12 cellular contexts compared by ENCODE assay signal in genomic region chr6:39203804-39204495, GRCh38. TPM values are rescaled to one million over a fixed set of nuclear protein-coding genes. Genes with fewer than 3 reads are reported as not detected.
DNase-seq lines count a peak whose midpoint lies in the region.
"Had no signal": no experiment of that assay in that cellular context is flagged by ENCODE, and none has a peak within 500 bp of the region (broad histone marks: within the 10 kb centered on the region; RNA-seq: fewer than 3 reads in every experiment).

No MANE protein-coding gene starts in this region.

- no peak overlapping the region for H2BK12ac ChIP-seq in neuronal stem cell (ENCODE audit: low read length)
- H2BK12ac ChIP-seq in mesenchymal stem cell (ENCODE audit: low read length in 2 of 2), result no peak overlapping the region

- peak overlapping the region; percentile 69 for H3K27ac ChIP-seq in HUES64 (ENCODE audit: low read depth, low read length)
- no peak overlapping the region for H3K27ac ChIP-seq in epithelial cell of prostate
- no peak overlapping the region for H3K27ac ChIP-seq in neuronal stem cell (replicated peaks; ENCODE audit: low read length)
- H3K27ac ChIP-seq in caudate nucleus (ENCODE audit: low read depth, low read length), result no peak overlapping the region
- no peak overlapping the region for H3K27ac ChIP-seq in mesenchymal stem cell (ENCODE audit: low read length, poor library complexity, severe bottlenecking)

- H3K14ac ChIP-seq in neuronal stem cell (ENCODE audit: low read length) (no peak overlapping the region), mesenchymal stem cell (ENCODE audit: low read length in 2 of 2) (no peak overlapping the region)

- H2BK15ac ChIP-seq in neuronal stem cell (ENCODE audit: low read length), result no peak overlapping the region
- H2BK15ac ChIP-seq in mesenchymal stem cell (ENCODE audit: low read depth, poor library complexity, severe bottlenecking), result no peak overlapping the region

- H2BK5ac ChIP-seq in neuronal stem cell (ENCODE audit: low read length) (no peak overlapping the region), mesenchymal stem cell (ENCODE audit: low read depth, low read length, poor library complexity, severe bottlenecking) (no peak overlapping the region)

- H3K4me1 ChIP-seq in HUES64 (ENCODE audit: insufficient read depth, low read length) (peaks cover 37% of the 10 kb centered on the region), neuronal stem cell (ENCODE audit: control insufficient read depth in 2 of 2, insufficient read depth in 1 of 2, low read depth in 1 of 2, low read length in 2 of 2) (peaks cover 0 to 30% of the 10 kb centered on the region in 2 donors), mesenchymal stem cell (ENCODE audit: control insufficient read depth, insufficient read depth, low read depth, low read length) (no peaks in the 10 kb centered on the region)

- no peak overlapping the region for H2AFZ ChIP-seq in neuronal stem cell (ENCODE audit: low read length)
- no peak overlapping the region for H2AFZ ChIP-seq in mesenchymal stem cell (ENCODE audit: low read depth, low read length)

- H3K36me3 ChIP-seq in HUES64 (ENCODE audit: insufficient read depth, low read length), result no peaks in the 10 kb centered on the region; the same call in 1 of the 2 replicates
- no peaks in the 10 kb centered on the region for H3K36me3 ChIP-seq in neuronal stem cell (replicated peaks in 1 of 2; ENCODE audit: control insufficient read depth in 2 of 2, insufficient read depth in 2 of 2, low read length in 2 of 2)
- H3K36me3 ChIP-seq in mesenchymal stem cell (ENCODE audit: control insufficient read depth in 1 of 2, insufficient read depth in 2 of 2, low read depth in 1 of 2, low read length in 2 of 2), result no peaks in the 10 kb centered on the region

- H3K23ac ChIP-seq in neuronal stem cell (ENCODE audit: low read depth, low read length, poor library complexity) (no peak overlapping the region), mesenchymal stem cell (ENCODE audit: low read length in 2 of 2) (no peak overlapping the region)

- no peaks in the 10 kb centered on the region for H3K27me3 ChIP-seq in HUES64 (ENCODE audit: insufficient read depth, low read length)
- H3K27me3 ChIP-seq in neuronal stem cell (ENCODE audit: control insufficient read depth in 3 of 3, insufficient read depth in 3 of 3, low read depth in 1 of 3, low read length in 3 of 3), result peaks cover 0 to 15% (median 0%) of the 10 kb centered on the region in 3 experiments
- no peaks in the 10 kb centered on the region for H3K27me3 ChIP-seq in mesenchymal stem cell (ENCODE audit: control insufficient read depth in 1 of 2, insufficient read depth in 1 of 2, low read length in 2 of 2)

- H3K18ac ChIP-seq in neuronal stem cell (ENCODE audit: low read length) (peak overlapping the region; percentile 45), mesenchymal stem cell (ENCODE audit: low read depth in 1 of 2, low read length in 2 of 2) (no peak overlapping the region)

- no peak overlapping the region for H2BK120ac ChIP-seq in neuronal stem cell (ENCODE audit: low read depth, low read length)
- H2BK120ac ChIP-seq in mesenchymal stem cell (ENCODE audit: low read depth, low read length), result no peak overlapping the region

- H3K4me2 ChIP-seq in neuronal stem cell (ENCODE audit: insufficient read depth, low read length, poor library complexity, severe bottlenecking) (no peak overlapping the region), mesenchymal stem cell (ENCODE audit: low read length, poor library complexity, severe bottlenecking) (no peak overlapping the region)

- peaks cover 2% of the 10 kb centered on the region for H3K79me1 ChIP-seq in neuronal stem cell (ENCODE audit: low read depth, low read length)
- no peaks in the 10 kb centered on the region for H3K79me1 ChIP-seq in mesenchymal stem cell (replicated peaks; ENCODE audit: low read length, poor library complexity, severe bottlenecking)

- H4K8ac ChIP-seq in neuronal stem cell (ENCODE audit: low read depth, low read length) (no peak overlapping the region), mesenchymal stem cell (ENCODE audit: low read length) (no peak overlapping the region)

- H3K9me3 ChIP-seq in HUES64 (ENCODE audit: insufficient read depth, low read depth, low read length) (no peaks in the 10 kb centered on the region), neuronal stem cell (replicated peaks in 1 of 2; ENCODE audit: control insufficient read depth in 2 of 2, insufficient read depth in 1 of 2, low read depth in 1 of 2, low read length in 2 of 2) (no peaks in the 10 kb centered on the region), mesenchymal stem cell (ENCODE audit: control insufficient read depth, low read length) (no peaks in the 10 kb centered on the region)

- H2AK5ac ChIP-seq in neuronal stem cell (ENCODE audit: low read depth, low read length) (peak overlapping the region; percentile 38), mesenchymal stem cell (ENCODE audit: low read length, severe bottlenecking) (no peak overlapping the region)

- no peak overlapping the region for H4K91ac ChIP-seq in neuronal stem cell (ENCODE audit: low read depth, low read length, poor library complexity)
- H4K91ac ChIP-seq in mesenchymal stem cell (ENCODE audit: low read length), result no peak overlapping the region

- H3K4ac ChIP-seq in neuronal stem cell (ENCODE audit: low read length), result no peak overlapping the region
- H3K4ac ChIP-seq in mesenchymal stem cell (ENCODE audit: low read depth in 1 of 2, low read length in 2 of 2), result no peak overlapping the region

- DNase-seq in DMS153 (lab: John Stamatoyannopoulos, UW) (peak; percentile 54), epithelial cell of prostate (ENCODE audit: low read depth, low spot score) (peak; percentile 48), neuronal stem cell (ENCODE audit: low spot score) (no peak), caudate nucleus (lab: John Stamatoyannopoulos, UW) (no peak), mesenchymal stem cell (no peak), NCI-H146 (lab: John Stamatoyannopoulos, UW) (no peak)
- no peak for DNase-seq in activated CD4-positive, alpha-beta T cell treated with anti-CD3 and anti-CD28 coated beads, Interleukin-2, amount 50 U/mL, for 4 hours
- DNase-seq: activated B cell treated with CpG ODN at 0.5 μM for 24 hours; CD4-positive, CD25-positive, alpha-beta regulatory T cell; foreskin melanocyte; NCI-H1048 had no signal

- WGBS in HUES64, result 84% methylated on average over 12 of the region's 12 CpGs
- WGBS in neuronal stem cell (ENCODE audit: extremely low coverage in 2 of 2, insufficient read length in 2 of 2, insufficient replicate concordance in 1 of 2), 2 donors, result no CpG with 5 or more reads among the region's 12 CpGs
- 83% methylated on average over 12 of the region's 12 CpGs for WGBS in mesenchymal stem cell

- H3K4me3 ChIP-seq in HUES64 (ENCODE audit: low read length) (no peak overlapping the region), neuronal stem cell (ENCODE audit: low read length in 2 of 2) (no peak overlapping the region), mesenchymal stem cell (ENCODE audit: insufficient read depth in 1 of 2, low read depth in 1 of 2, low read length in 2 of 2) (no peak overlapping the region)

- H3K9ac ChIP-seq in HUES64 (ENCODE audit: low read depth, low read length), result no peak overlapping the region
- no peak overlapping the region for H3K9ac ChIP-seq in neuronal stem cell (ENCODE audit: low read depth, low read length, poor library complexity)
- H3K9ac ChIP-seq in mesenchymal stem cell (ENCODE audit: low read length), result no peak overlapping the region

RNA-seq across cellular contexts. Expression of gene KCNK5, which starts 25.3 kb away (rescaled TPM):
- 19.2 TPM for polyA plus RNA-seq in HUES64 (2013, experiment 1 of 2)
- 20.2 TPM for polyA plus RNA-seq in HUES64 (2013, experiment 2 of 2)
- 4.8 TPM for polyA plus RNA-seq in neuronal stem cell (2013, experiment 1 of 2)
- 4.9 TPM for polyA plus RNA-seq in neuronal stem cell (2013, experiment 2 of 2)
- not detected for polyA plus RNA-seq in mesenchymal stem cell (2013, experiment 1 of 2)
- polyA plus RNA-seq in mesenchymal stem cell (2013, experiment 2 of 2), result not detected

Comparison
In these comparisons a context has a peak if more than half of its experiments do, and no peak if none do; other contexts are left out.
1. DNase-seq: peak in DMS153 (single experiment) and epithelial cell of prostate (single experiment); none in neuronal stem cell (single experiment), caudate nucleus (0 of 61), mesenchymal stem cell (single experiment), activated CD4-positive, alpha-beta T cell treated with anti-CD3 and anti-CD28 coated beads, Interleukin-2, amount 50 U/mL, for 4 hours (0 of 2) and NCI-H146 (single experiment).